Comparison of ENCODE assay signal across 14 cellular contexts in the genomic region with DNA sequence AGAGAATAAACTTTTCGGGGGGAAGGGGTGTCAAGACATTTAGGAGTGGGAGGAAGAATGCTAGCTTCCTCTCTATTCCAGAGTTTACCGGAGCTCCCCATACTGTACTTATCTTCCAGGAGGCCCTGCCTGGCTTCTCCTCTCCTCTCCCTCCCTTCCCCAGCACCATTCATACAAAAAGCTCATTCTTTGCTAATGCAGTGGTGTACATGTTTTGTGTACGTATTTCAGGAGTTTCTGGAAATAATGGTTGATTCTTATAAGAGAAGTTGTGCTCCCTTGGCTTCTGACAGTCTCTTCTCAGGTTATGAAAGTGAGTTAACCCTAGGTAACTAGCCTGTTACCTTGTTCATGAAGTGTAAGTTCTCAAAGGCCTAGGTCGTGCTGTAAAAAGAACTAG. TPM values are rescaled to one million over a fixed set of nuclear protein-coding genes. Genes with fewer than 3 reads are reported as not detected.
"Had no signal": no experiment of that assay in that cellular context is flagged by ENCODE, and none has a peak within 500 bp of the region (broad histone marks: within the 10 kb centered on the region; RNA-seq: fewer than 3 reads in every experiment).

No MANE protein-coding gene starts in this region.

- H3K9ac ChIP-seq: parathyroid adenoma had no signal

- H3K9me3 ChIP-seq: left lung, right atrium auricular region, SJCRH30 had no signal

- H3K27ac Mint-ChIP-seq: activated CD8-positive, alpha-beta T cell treated with anti-CD3 and anti-CD28 coated beads, Interleukin-2, amount 10 ng/mL, durations not matched to agents 7 days and 5 days; type B pancreatic cell had no signal

- ATAC-seq: activated CD8-positive, alpha-beta T cell treated with anti-CD3 and anti-CD28 coated beads, Interleukin-2, amount 10 ng/mL, durations not matched to agents 7 days and 5 days; left lung had no signal

- H3K4me1 ChIP-seq: parathyroid adenoma had no signal

- H2AFZ ChIP-seq: parathyroid adenoma had no signal

- H3K27ac ChIP-seq: left lung, parathyroid adenoma, right atrium auricular region, SJCRH30 had no signal

- H3K27me3 Mint-ChIP-seq: activated naive CD8-positive, alpha-beta T cell treated with anti-CD3 and anti-CD28 coated beads for 36 hours; type B pancreatic cell had no signal

- H3K27me3 ChIP-seq: left lung, right atrium auricular region, SJCRH30 had no signal

- DNase-seq: activated CD8-positive, alpha-beta T cell treated with anti-CD3 and anti-CD28 coated beads, Interleukin-2, amount 10 ng/mL, durations not matched to agents 7 days and 5 days; activated effector memory CD4-positive, alpha-beta T cell treated with anti-CD3 and anti-CD28 coated beads, Interleukin-2, amount 50 U/mL, for 16 hours; activated naive CD8-positive, alpha-beta T cell treated with anti-CD3 and anti-CD28 coated beads for 36 hours; islet precursor cell; left lung; SJCRH30; stimulated activated CD4-positive, alpha-beta T cell treated with anti-CD3 and anti-CD28 coated beads, Interleukin-4, amount 100 ng/mL, for 4 hours; SW 1271; T1000 had no signal

- H3K9me3 Mint-ChIP-seq: activated naive CD8-positive, alpha-beta T cell treated with anti-CD3 and anti-CD28 coated beads for 36 hours; type B pancreatic cell had no signal

- H3K4me3 ChIP-seq: left lung, right atrium auricular region, SJCRH30, skin epidermis had no signal

- H3K4me3 Mint-ChIP-seq: activated CD8-positive, alpha-beta T cell treated with anti-CD3 and anti-CD28 coated beads, Interleukin-2, amount 10 ng/mL, durations not matched to agents 7 days and 5 days; activated naive CD8-positive, alpha-beta T cell treated with anti-CD3 and anti-CD28 coated beads for 36 hours; type B pancreatic cell had no signal

RNA-seq across cellular contexts. Expression of a gene that starts 13.5 kb away (rescaled TPM):
- total RNA-seq: myocyte had no signal
